Comparison of ENCODE assay signal across 26 cellular contexts in genomic region chr13:105948143-105948542, GRCh38.
DNase-seq lines count a peak whose midpoint lies in the region; ATAC-seq, FAIRE-seq and TF ChIP-seq lines count a peak whose summit lies in the region.
"Had no signal": no experiment of that assay in that cellular context is flagged by ENCODE, and none has a peak within 500 bp of the region (broad histone marks: within the 10 kb centered on the region; RNA-seq: fewer than 3 reads in every experiment).

No MANE protein-coding gene starts in this region.

- no peak for ATAC-seq in DND-41 (ENCODE audit: insufficient read depth, low read depth)
- ATAC-seq in GM18867 (IDR thresholded peaks at IDR 0.05; ENCODE audit: unreplicated experiment), result no peak
- ATAC-seq in HG02840 (IDR thresholded peaks at IDR 0.05; ENCODE audit: low FRiP score, unreplicated experiment), result no peak
- ATAC-seq: CD8-positive, alpha-beta T cell; K562 had no signal

- no peak overlapping the region for H4K5ac ChIP-seq in mesendoderm (ENCODE audit: low read length)

- no peaks in the 10 kb centered on the region for H3K36me3 ChIP-seq in DND-41 (ENCODE audit: insufficient read depth, low read length)
- H3K36me3 ChIP-seq in endodermal cell (ENCODE audit: control insufficient read depth, insufficient read depth, low read length), result no peaks in the 10 kb centered on the region
- no peaks in the 10 kb centered on the region for H3K36me3 ChIP-seq in mesendoderm (ENCODE audit: control insufficient read depth, insufficient read depth, low read length)
- H3K36me3 ChIP-seq: MG63 had no signal

- no peaks in the 10 kb centered on the region for H3K79me2 ChIP-seq in DND-41 (ENCODE audit: insufficient read depth, low read length)
- H3K79me2 ChIP-seq in mesendoderm (ENCODE audit: control insufficient read depth, insufficient read depth, low read length), result no peaks in the 10 kb centered on the region

- no peak overlapping the region for H2AK5ac ChIP-seq in mesendoderm (ENCODE audit: low read length)

- H3K27ac ChIP-seq in DND-41 (ENCODE audit: low read length), result no peak overlapping the region
- no peak overlapping the region for H3K27ac ChIP-seq in endodermal cell (ENCODE audit: low read depth, low read length)
- no peak overlapping the region for H3K27ac ChIP-seq in mesendoderm (ENCODE audit: low read depth, low read length)
- H3K27ac ChIP-seq: 22Rv1, C4-2B, RWPE1, SK-N-MC had no signal

- no peak overlapping the region for H3K18ac ChIP-seq in mesendoderm (ENCODE audit: low read length)

- no peaks in the 10 kb centered on the region for H4K20me1 ChIP-seq in DND-41 (ENCODE audit: insufficient read depth, low read length)

- no peaks in the 10 kb centered on the region for H3K4me1 Mint-ChIP-seq in endodermal cell
- H3K4me1 Mint-ChIP-seq: B cell had no signal

- WGBS in endodermal cell (ENCODE audit: insufficient coverage in 1 of 2, insufficient read length in 1 of 2), 2 experiments, result 83 to 86% methylated on average over 2 to 3 of the region's 3 CpGs
- no CpG with 5 or more reads among the region's 3 CpGs for WGBS in mesendoderm (ENCODE audit: extremely low coverage, insufficient coverage, low lambda C conversion rate)

- no peaks in the 10 kb centered on the region for H3K27me3 ChIP-seq in DND-41 (ENCODE audit: insufficient read depth, low read length, poor library complexity)
- H3K27me3 ChIP-seq in endodermal cell (ENCODE audit: control insufficient read depth, insufficient read depth, low read length, poor library complexity, severe bottlenecking), result no peaks in the 10 kb centered on the region
- no peaks in the 10 kb centered on the region for H3K27me3 ChIP-seq in mesendoderm (ENCODE audit: insufficient read depth, low read length, poor library complexity)
- H3K27me3 ChIP-seq: MG63 had no signal

- no peak overlapping the region for H3K23ac ChIP-seq in mesendoderm (ENCODE audit: low read length)

- H3K27ac Mint-ChIP-seq in endodermal cell, result peak overlapping the region; percentile 56
- H3K27ac Mint-ChIP-seq: B cell; CD8-positive, alpha-beta T cell had no signal

- H2AFZ ChIP-seq in DND-41 (ENCODE audit: low read depth, low read length), result peak overlapping the region; percentile 10; the same call in 1 of the 2 replicates

- H3K4me3 Mint-ChIP-seq in endodermal cell, result no peak overlapping the region
- H3K4me3 Mint-ChIP-seq: B cell; CD8-positive, alpha-beta T cell had no signal

- H2BK120ac ChIP-seq in mesendoderm (ENCODE audit: low read depth, low read length), result no peak overlapping the region

- no peaks in the 10 kb centered on the region for H3K9me3 Mint-ChIP-seq in endodermal cell
- H3K9me3 Mint-ChIP-seq: CD8-positive, alpha-beta T cell had no signal

- H3K36me3 Mint-ChIP-seq in endodermal cell (ENCODE audit: low read depth), result no peaks in the 10 kb centered on the region
- H3K36me3 Mint-ChIP-seq: CD8-positive, alpha-beta T cell had no signal

- H3K4ac ChIP-seq in mesendoderm (ENCODE audit: low read depth, low read length), result no peak overlapping the region

- H3K9ac ChIP-seq in DND-41 (ENCODE audit: low read depth, low read length) (no peak overlapping the region), endodermal cell (ENCODE audit: extremely low read depth, low read length, poor library complexity, severe bottlenecking) (no peak overlapping the region), mesendoderm (ENCODE audit: low read length) (no peak overlapping the region)

- H4K8ac ChIP-seq in mesendoderm (ENCODE audit: low read depth, low read length), result no peak overlapping the region

- H2BK15ac ChIP-seq in mesendoderm (replicated peaks; ENCODE audit: low read depth), result no peak overlapping the region

- H3K27me3 Mint-ChIP-seq in endodermal cell (ENCODE audit: insufficient read depth), result no peaks in the 10 kb centered on the region
- H3K27me3 Mint-ChIP-seq: B cell had no signal

- 0 out of 2 replicates have a peak, but pooled peaks cover 3% of the 10 kb centered on the region for H3K4me1 ChIP-seq in DND-41 (ENCODE audit: insufficient read depth, low read length)
- no peaks in the 10 kb centered on the region for H3K4me1 ChIP-seq in endodermal cell (ENCODE audit: control insufficient read depth, insufficient read depth, low read length)
- H3K4me1 ChIP-seq in mesendoderm (ENCODE audit: control insufficient read depth, low read depth, low read length), result no peaks in the 10 kb centered on the region

- H2BK5ac ChIP-seq in mesendoderm (ENCODE audit: low read length), result no peak overlapping the region

- H3K56ac ChIP-seq in mesendoderm (ENCODE audit: low read length), result no peak overlapping the region

- no peak overlapping the region for H3K4me3 ChIP-seq in DND-41 (ENCODE audit: low read depth in 1 of 2, low read length in 2 of 2)
- no peak overlapping the region for H3K4me3 ChIP-seq in endodermal cell (ENCODE audit: low read length)
- no peak overlapping the region for H3K4me3 ChIP-seq in mesendoderm (ENCODE audit: low read length)
- H3K4me3 ChIP-seq: K562, MG63, SK-N-MC had no signal

- no peak for FAIRE-seq in D721Med (lab: Jason Lieb, UNC)
- FAIRE-seq: GM18507, H1, HTR-8/SVneo, K562 had no signal

- H3K4me2 ChIP-seq in DND-41 (ENCODE audit: insufficient read depth, low read length) (no peak overlapping the region), mesendoderm (ENCODE audit: low read length) (no peak overlapping the region)

- no peaks in the 10 kb centered on the region for H3K79me1 ChIP-seq in mesendoderm (ENCODE audit: low read length)

- H3K9me3 ChIP-seq in DND-41 (ENCODE audit: insufficient read depth, low read length, severe bottlenecking) (no peaks in the 10 kb centered on the region), endodermal cell (ENCODE audit: control insufficient read depth, low read length) (no peaks in the 10 kb centered on the region)
- H3K9me3 ChIP-seq: MG63 had no signal

- DNase-seq in DND-41, result no peak
- peak; percentile 30 for DNase-seq in NCI-H69 (lab: John Stamatoyannopoulos, UW)
- DNase-seq in endodermal cell, result no peak
- peak; percentile 21 for DNase-seq in mesendoderm
- no peak for DNase-seq in D721Med (ENCODE audit: insufficient read length, low spot score)
- DNase-seq in hepatic stellate cell (ENCODE audit: low spot score), result no peak
- DNase-seq: CD8-positive, alpha-beta T cell; DMS79 treated with DMSO at 0.1 percent for 48 hours; Kasumi-1; MG63; NCI-H1417; NCI-H1694; NCI-H2029 treated with DMSO at 0.1 percent for 48 hours; NCI-H526 treated with DMSO at 0.1 percent for 48 hours; SHP77 had no signal

- no peak for TF ChIP-seq CTCF in DND-41 (IDR thresholded peaks at IDR 0.05; ENCODE audit: borderline replicate concordance, extremely low read depth, low read length, poor library complexity, severe bottlenecking)
- TF ChIP-seq CTCF in endodermal cell (conservative IDR thresholded peaks at IDR 0.05), result no peak
- no peak for TF ChIP-seq CTCF in D721Med (IDR thresholded peaks at IDR 0.05; ENCODE audit: insufficient read depth, missing control alignments)

Comparison
In these comparisons a context has a peak if more than half of its experiments do, and no peak if none do; other contexts are left out.
1. DNase-seq: peak in NCI-H69 (single experiment) and mesendoderm (single experiment); none in DND-41 (single experiment), endodermal cell (single experiment), D721Med (single experiment) and hepatic stellate cell (single experiment).